Comparison of ENCODE assay signal across 11 cellular contexts in genomic region chr3:37997321-37997720, GRCh38. TPM values are rescaled to one million over a fixed set of nuclear protein-coding genes. Genes with fewer than 3 reads are reported as not detected.
A peak's percentile ranks its signal among the peaks of the same experiment; 100 is the strongest.
DNase-seq lines count a peak whose midpoint lies in the region; ATAC-seq and TF ChIP-seq lines count a peak whose summit lies in the region.
"Had no signal": no experiment of that assay in that cellular context is flagged by ENCODE, and none has a peak within 500 bp of the region (broad histone marks: within the 10 kb centered on the region; RNA-seq: fewer than 3 reads in every experiment).

No MANE protein-coding gene starts in this region.

- no TSS peak for BruUV-seq in Calu3 (replicated peaks; lab: Mats Ljungman, UMichigan)

- peak overlapping the region; percentile 56 for H3K27ac Mint-ChIP-seq in activated naive CD8-positive, alpha-beta T cell treated with anti-CD3 and anti-CD28 coated beads for 36 hours
- no peak overlapping the region for H3K27ac Mint-ChIP-seq in activated naive CD8-positive, alpha-beta T cell treated with anti-CD3 and anti-CD28 coated beads, Interleukin-2, amount 50 U/mL, for 24 hours
- H3K27ac Mint-ChIP-seq in memory B cell: peak overlapping the region; percentile 86
- peak overlapping the region; percentile 97 for H3K27ac Mint-ChIP-seq in stimulated activated effector memory CD8-positive, alpha-beta T cell treated with anti-CD3 and anti-CD28 coated beads, Interleukin-12 subunit alpha, Interleukin-12 subunit beta, amount 100 ng/mL, for 72 hours
- H3K27ac Mint-ChIP-seq in Calu3 (ENCODE audit: unreplicated experiment): no peak overlapping the region
- H3K27ac Mint-ChIP-seq: activated T-cell treated with anti-CD3 and anti-CD28 coated beads, Interleukin-2, amount 50 U/mL, for 72 hours had no signal

- ATAC-seq in activated naive CD8-positive, alpha-beta T cell treated with anti-CD3 and anti-CD28 coated beads, Interleukin-2, amount 50 U/mL, for 24 hours: no peak
- ATAC-seq in memory B cell (ENCODE audit: low read depth) (no peak), HG02870 (IDR thresholded peaks at IDR 0.05; ENCODE audit: unreplicated experiment) (no peak)
- ATAC-seq in stimulated activated effector memory CD8-positive, alpha-beta T cell treated with anti-CD3 and anti-CD28 coated beads, Interleukin-12 subunit alpha, Interleukin-12 subunit beta, amount 100 ng/mL, for 72 hours: no peak

- H3K4me3 Mint-ChIP-seq in activated naive CD8-positive, alpha-beta T cell treated with anti-CD3 and anti-CD28 coated beads for 36 hours: no peak overlapping the region
- H3K4me3 Mint-ChIP-seq in activated naive CD8-positive, alpha-beta T cell treated with anti-CD3 and anti-CD28 coated beads, Interleukin-2, amount 50 U/mL, for 24 hours: no peak overlapping the region
- H3K4me3 Mint-ChIP-seq in memory B cell (peak overlapping the region; percentile 37), Calu3 (ENCODE audit: low read depth, unreplicated experiment) (no peak overlapping the region)
- H3K4me3 Mint-ChIP-seq in stimulated activated effector memory CD8-positive, alpha-beta T cell treated with anti-CD3 and anti-CD28 coated beads, Interleukin-12 subunit alpha, Interleukin-12 subunit beta, amount 100 ng/mL, for 72 hours: peak overlapping the region; percentile 34

- H3K9me3 Mint-ChIP-seq in activated naive CD8-positive, alpha-beta T cell treated with anti-CD3 and anti-CD28 coated beads for 36 hours: no peaks in the 10 kb centered on the region
- H3K9me3 Mint-ChIP-seq in activated naive CD8-positive, alpha-beta T cell treated with anti-CD3 and anti-CD28 coated beads, Interleukin-2, amount 50 U/mL, for 24 hours: no peaks in the 10 kb centered on the region
- H3K9me3 Mint-ChIP-seq in memory B cell: no peaks in the 10 kb centered on the region
- H3K9me3 Mint-ChIP-seq in stimulated activated effector memory CD8-positive, alpha-beta T cell treated with anti-CD3 and anti-CD28 coated beads, Interleukin-12 subunit alpha, Interleukin-12 subunit beta, amount 100 ng/mL, for 72 hours: no peaks in the 10 kb centered on the region
- H3K9me3 Mint-ChIP-seq in Calu3 (ENCODE audit: low read depth, unreplicated experiment): no peaks in the 10 kb centered on the region
- H3K9me3 Mint-ChIP-seq: activated T-cell treated with anti-CD3 and anti-CD28 coated beads, Interleukin-2, amount 50 U/mL, for 72 hours; neural crest cell had no signal

- peaks cover 31% of the 10 kb centered on the region for H3K36me3 Mint-ChIP-seq in activated naive CD8-positive, alpha-beta T cell treated with anti-CD3 and anti-CD28 coated beads for 36 hours
- peaks cover 18% of the 10 kb centered on the region for H3K36me3 Mint-ChIP-seq in activated naive CD8-positive, alpha-beta T cell treated with anti-CD3 and anti-CD28 coated beads, Interleukin-2, amount 50 U/mL, for 24 hours (ENCODE audit: low read depth)
- peaks cover 23% of the 10 kb centered on the region for H3K36me3 Mint-ChIP-seq in memory B cell
- peaks cover 28% of the 10 kb centered on the region for H3K36me3 Mint-ChIP-seq in stimulated activated effector memory CD8-positive, alpha-beta T cell treated with anti-CD3 and anti-CD28 coated beads, Interleukin-12 subunit alpha, Interleukin-12 subunit beta, amount 100 ng/mL, for 72 hours
- peaks cover 42% of the 10 kb centered on the region for H3K36me3 Mint-ChIP-seq in Calu3 (ENCODE audit: insufficient read depth, unreplicated experiment)

- intact Hi-C loops in Calu3 (cut with micrococcal nuclease; ENCODE audit: unreplicated experiment): loop anchor here (1.0 kb wide), 1 partner anchor 23 kb away; no protein-coding TSS in a partner anchor

- CTCF ChIA-PET in Calu3 (lab: Charles Lee): interaction anchor here (0.9 to 3.2 kb wide), 10 partner anchors 8 to 168 kb away, joined by 3 to 50 read pairs (median 6); partner anchors contain the start of gene OXSR1

- TF ChIP-seq CTCF in VCaP (conservative IDR thresholded peaks at IDR 0.05): no peak
- no peak for TF ChIP-seq CTCF in Calu3 (IDR thresholded peaks at IDR 0.05; ENCODE audit: unreplicated experiment)

- H3K27me3 Mint-ChIP-seq in activated naive CD8-positive, alpha-beta T cell treated with anti-CD3 and anti-CD28 coated beads for 36 hours: no peaks in the 10 kb centered on the region
- no peaks in the 10 kb centered on the region for H3K27me3 Mint-ChIP-seq in activated naive CD8-positive, alpha-beta T cell treated with anti-CD3 and anti-CD28 coated beads, Interleukin-2, amount 50 U/mL, for 24 hours
- H3K27me3 Mint-ChIP-seq in memory B cell (no peaks in the 10 kb centered on the region), Calu3 (ENCODE audit: unreplicated experiment) (no peaks in the 10 kb centered on the region)

- peaks cover 51% of the 10 kb centered on the region for H3K4me1 Mint-ChIP-seq in activated naive CD8-positive, alpha-beta T cell treated with anti-CD3 and anti-CD28 coated beads for 36 hours
- peaks cover 50% of the 10 kb centered on the region for H3K4me1 Mint-ChIP-seq in activated naive CD8-positive, alpha-beta T cell treated with anti-CD3 and anti-CD28 coated beads, Interleukin-2, amount 50 U/mL, for 24 hours
- H3K4me1 Mint-ChIP-seq in memory B cell: peaks cover 38% of the 10 kb centered on the region
- H3K4me1 Mint-ChIP-seq in stimulated activated effector memory CD8-positive, alpha-beta T cell treated with anti-CD3 and anti-CD28 coated beads, Interleukin-12 subunit alpha, Interleukin-12 subunit beta, amount 100 ng/mL, for 72 hours: peaks cover 74% of the 10 kb centered on the region
- H3K4me1 Mint-ChIP-seq in Calu3 (ENCODE audit: low read depth, unreplicated experiment): peaks cover 33% of the 10 kb centered on the region

- no peak for DNase-seq in activated naive CD8-positive, alpha-beta T cell treated with anti-CD3 and anti-CD28 coated beads for 36 hours
- no peak for DNase-seq in activated naive CD8-positive, alpha-beta T cell treated with anti-CD3 and anti-CD28 coated beads, Interleukin-2, amount 50 U/mL, for 24 hours
- DNase-seq in memory B cell (ENCODE audit: low spot score in 2 of 2) (no peak), Calu3 (no peak), SKM-1 (lab: John Stamatoyannopoulos, UW; ENCODE audit: unreplicated experiment) (no peak)
- DNase-seq in stimulated activated effector memory CD8-positive, alpha-beta T cell treated with anti-CD3 and anti-CD28 coated beads, Interleukin-12 subunit alpha, Interleukin-12 subunit beta, amount 100 ng/mL, for 72 hours (ENCODE audit: low spot score in 2 of 2): no peak

- peak overlapping the region; percentile 8; the same call in 1 of the 2 replicates for H3K27ac ChIP-seq in VCaP

RNA-seq across cellular contexts. Expression of gene VILL, which starts 6.7 kb away (rescaled TPM):
- 10 to 100 TPM; 14.4 to 15.0 TPM for total RNA-seq in activated naive CD8-positive, alpha-beta T cell treated with anti-CD3 and anti-CD28 coated beads for 36 hours
- total RNA-seq in Calu3 (2022): 52.6 and 86.8 TPM in 2 replicates
- total RNA-seq: MCF 10A had no signal

RNA-seq across cellular contexts. Expression of gene PLCD1, which starts 32.1 kb away (rescaled TPM):
- 1 to 10 TPM; 5.7 to 9.1 TPM for total RNA-seq in activated naive CD8-positive, alpha-beta T cell treated with anti-CD3 and anti-CD28 coated beads for 36 hours
- total RNA-seq in Calu3 (2022): 7.8 and 9.8 TPM in 2 replicates

RNA-seq across cellular contexts. Expression of gene DLEC1, which starts 41.7 kb away (rescaled TPM):
- total RNA-seq in activated naive CD8-positive, alpha-beta T cell treated with anti-CD3 and anti-CD28 coated beads for 36 hours: under 1 TPM; 0.12 to 0.52 TPM
- 0.28 and 0.78 TPM in 2 replicates for total RNA-seq in Calu3 (2022)

Comparison
In these comparisons a context has a peak if more than half of its experiments do, and no peak if none do; other contexts are left out.
1. H3K27ac Mint-ChIP-seq: peak in activated naive CD8-positive, alpha-beta T cell treated with anti-CD3 and anti-CD28 coated beads for 36 hours (single experiment), memory B cell (single experiment) and stimulated activated effector memory CD8-positive, alpha-beta T cell treated with anti-CD3 and anti-CD28 coated beads, Interleukin-12 subunit alpha, Interleukin-12 subunit beta, amount 100 ng/mL, for 72 hours (single experiment); none in activated naive CD8-positive, alpha-beta T cell treated with anti-CD3 and anti-CD28 coated beads, Interleukin-2, amount 50 U/mL, for 24 hours (single experiment) and Calu3 (single experiment).
2. H3K4me3 Mint-ChIP-seq: peak in memory B cell (single experiment) and stimulated activated effector memory CD8-positive, alpha-beta T cell treated with anti-CD3 and anti-CD28 coated beads, Interleukin-12 subunit alpha, Interleukin-12 subunit beta, amount 100 ng/mL, for 72 hours (single experiment); none in activated naive CD8-positive, alpha-beta T cell treated with anti-CD3 and anti-CD28 coated beads for 36 hours (single experiment), activated naive CD8-positive, alpha-beta T cell treated with anti-CD3 and anti-CD28 coated beads, Interleukin-2, amount 50 U/mL, for 24 hours (single experiment) and Calu3 (single experiment).